Comparison of ENCODE assay signal across 8 cellular contexts in genomic region chr7:13742719-13743640, GRCh38.
DNase-seq lines count a peak whose midpoint lies in the region; ATAC-seq and TF ChIP-seq lines count a peak whose summit lies in the region.

No MANE protein-coding gene starts in this region.

- H3K4me3 Mint-ChIP-seq in nephron = no peak overlapping the region

- H3K79me2 ChIP-seq in ACC112 (ENCODE audit: control insufficient read depth, insufficient read depth, low read length, unreplicated experiment) = no peaks in the 10 kb centered on the region
- no peaks in the 10 kb centered on the region for H3K79me2 ChIP-seq in PC-3 (ENCODE audit: low read length)

- no peaks in the 10 kb centered on the region for H3K36me3 ChIP-seq in ACC112 (ENCODE audit: insufficient read depth, low read length)
- H3K36me3 ChIP-seq in PC-3 (ENCODE audit: low read depth, low read length) = no peaks in the 10 kb centered on the region
- no peaks in the 10 kb centered on the region for H3K36me3 ChIP-seq in ovary

- intact Hi-C loops in PC-3 (cut with micrococcal nuclease) = loop anchor here (1.0 to 10.0 kb wide), 9 partner anchors 36 to 942 kb away; partner anchors contain the start of gene ETV1
- intact Hi-C loops in ovary (cut with DNase I) = no loop called here

- TF ChIP-seq EP300 in ovary (IDR thresholded peaks at IDR 0.05) = no peak

- no peaks in the 10 kb centered on the region for H3K27me3 Mint-ChIP-seq in nephron (ENCODE audit: low read depth)

- WGBS in ovary, 3 donors = 31 to 38% (median 33%) methylated on average over 5 of the region's 5 CpGs

- H3K4me1 ChIP-seq in ACC112 (ENCODE audit: control insufficient read depth, insufficient read depth, low read length, unreplicated experiment) (peaks cover 9% of the 10 kb centered on the region), PC-3 (ENCODE audit: insufficient read depth, low read length) (peaks cover 24% of the 10 kb centered on the region), ovary (ENCODE audit: insufficient read depth) (no peaks in the 10 kb centered on the region)

- no peaks in the 10 kb centered on the region for H3K9me3 Mint-ChIP-seq in nephron

- no peak overlapping the region for H3K4me3 ChIP-seq in ACC112 (ENCODE audit: low read depth, low read length)
- H3K4me3 ChIP-seq in PC-3 (ENCODE audit: low read length) = no peak overlapping the region
- no peak overlapping the region for H3K4me3 ChIP-seq in epithelial cell of proximal tubule (ENCODE audit: low read depth, low read length)
- no peak overlapping the region for H3K4me3 ChIP-seq in ovary

- no peaks in the 10 kb centered on the region for H3K27me3 ChIP-seq in ACC112 (ENCODE audit: insufficient read depth, low read length)
- H3K27me3 ChIP-seq in PC-3 (ENCODE audit: low read length) = no peaks in the 10 kb centered on the region
- no peaks in the 10 kb centered on the region for H3K27me3 ChIP-seq in ovary

- peak; percentile 24 for DNase-seq in HEK293T (ENCODE audit: extremely low spot score)
- DNase-seq in PC-3 = peak; percentile 69
- no peak for DNase-seq in epithelial cell of proximal tubule (ENCODE audit: low read depth)
- DNase-seq in activated gamma-delta T cell treated with Interleukin-2 at 50 U/mL for 16 hours = no peak
- DNase-seq in middle frontal gyrus (ENCODE audit: extremely low spot score, low spot score) = no peak
- no peak for DNase-seq in ovary

- H2AFZ ChIP-seq in ACC112 (ENCODE audit: low read length, unreplicated experiment) (peak overlapping the region; percentile 55), PC-3 (ENCODE audit: low read length) (peak overlapping the region; percentile 10; the same call in 1 of the 2 replicates)

- POLR2A ChIA-PET in HEK293T (lab: Yijun Ruan, JAX) (no interaction called here), PC-3 (lab: Charles Lee; ENCODE audit: unreplicated experiment) (interaction anchor here (0.6 to 0.8 kb wide), 3 partner anchors 52 to 250 kb away, joined by 3 to 5 read pairs (median 4); no protein-coding TSS in a partner anchor)

- no peaks in the 10 kb centered on the region for H3K9me2 ChIP-seq in PC-3 (replicated peaks; ENCODE audit: low read length)

- peaks cover 29% of the 10 kb centered on the region for H3K4me1 Mint-ChIP-seq in nephron

- H3K27ac ChIP-seq in ACC112 (ENCODE audit: low read depth, low read length) (no peak overlapping the region), PC-3 (ENCODE audit: low read length) (peak overlapping the region; percentile 56), ovary (no peak overlapping the region)

- no peaks in the 10 kb centered on the region for H3K9me3 ChIP-seq in PC-3 (ENCODE audit: low read length)
- no peaks in the 10 kb centered on the region for H3K9me3 ChIP-seq in ovary

- ATAC-seq in PC-3 = peak; percentile 73

- H3K36me3 Mint-ChIP-seq in nephron (ENCODE audit: low read depth) = no peaks in the 10 kb centered on the region

- peak overlapping the region; percentile 35 for H3K4me2 ChIP-seq in PC-3 (ENCODE audit: low read length)

- H3F3A ChIP-seq in PC-3 (ENCODE audit: low read length, unreplicated experiment) = no peaks in the 10 kb centered on the region

- no peaks in the 10 kb centered on the region for H4K20me1 ChIP-seq in PC-3 (ENCODE audit: low read length)

- peak overlapping the region in 2 of 3 experiments; percentile 5 to 18 for H3K27ac Mint-ChIP-seq in nephron

- TF ChIP-seq POLR2A in ovary (IDR thresholded peaks at IDR 0.05) = no peak

- CTCF ChIA-PET in HEK293T (lab: Yijun Ruan, JAX) = no interaction called here
- CTCF ChIA-PET in PC-3 (lab: Charles Lee) = interaction anchor here (0.5 to 1.6 kb wide), 9 partner anchors 36 to 949 kb away, joined by 3 to 6 read pairs (median 3); no protein-coding TSS in a partner anchor

- peak overlapping the region; percentile 21; the same call in 1 of the 2 replicates for H3K9ac ChIP-seq in PC-3 (ENCODE audit: low read length)

- BruUV-seq in PC-3 (replicated peaks; lab: Mats Ljungman, UMichigan) = no TSS peak

- TF ChIP-seq CTCF in PC-3 (conservative IDR thresholded peaks at IDR 0.05; ENCODE audit: low read depth, low read length) (peak; percentile 78), epithelial cell of proximal tubule (conservative IDR thresholded peaks at IDR 0.05; ENCODE audit: low read depth, low read length) (peak; percentile 70), nephron (IDR thresholded peaks at IDR 0.05; ENCODE audit: unreplicated experiment in 3 of 3) (peak; percentile 47 to 55 (median 50)), ovary (IDR thresholded peaks at IDR 0.05) (no peak)

TF ChIP-seq in HEK293T, 16 proteins besides CTCF, POLR2A, EP300 and RAD21:
- no peak for TF ChIP-seq FOXK2 (IDR thresholded peaks at IDR 0.05)

Comparison
In these comparisons a context has a peak if more than half of its experiments do, and no peak if none do; other contexts are left out.
1. DNase-seq: peak in HEK293T (single experiment) and PC-3 (single experiment); none in epithelial cell of proximal tubule (single experiment), activated gamma-delta T cell treated with Interleukin-2 at 50 U/mL for 16 hours (single experiment), middle frontal gyrus (single experiment) and ovary (0 of 5).
2. CTCF ChIP-seq: peak in PC-3 (single experiment), epithelial cell of proximal tubule (single experiment) and nephron (3 of 3); none in ovary (0 of 3).